Comparison of ENCODE assay signal across 8 cellular contexts in the genomic region with DNA sequence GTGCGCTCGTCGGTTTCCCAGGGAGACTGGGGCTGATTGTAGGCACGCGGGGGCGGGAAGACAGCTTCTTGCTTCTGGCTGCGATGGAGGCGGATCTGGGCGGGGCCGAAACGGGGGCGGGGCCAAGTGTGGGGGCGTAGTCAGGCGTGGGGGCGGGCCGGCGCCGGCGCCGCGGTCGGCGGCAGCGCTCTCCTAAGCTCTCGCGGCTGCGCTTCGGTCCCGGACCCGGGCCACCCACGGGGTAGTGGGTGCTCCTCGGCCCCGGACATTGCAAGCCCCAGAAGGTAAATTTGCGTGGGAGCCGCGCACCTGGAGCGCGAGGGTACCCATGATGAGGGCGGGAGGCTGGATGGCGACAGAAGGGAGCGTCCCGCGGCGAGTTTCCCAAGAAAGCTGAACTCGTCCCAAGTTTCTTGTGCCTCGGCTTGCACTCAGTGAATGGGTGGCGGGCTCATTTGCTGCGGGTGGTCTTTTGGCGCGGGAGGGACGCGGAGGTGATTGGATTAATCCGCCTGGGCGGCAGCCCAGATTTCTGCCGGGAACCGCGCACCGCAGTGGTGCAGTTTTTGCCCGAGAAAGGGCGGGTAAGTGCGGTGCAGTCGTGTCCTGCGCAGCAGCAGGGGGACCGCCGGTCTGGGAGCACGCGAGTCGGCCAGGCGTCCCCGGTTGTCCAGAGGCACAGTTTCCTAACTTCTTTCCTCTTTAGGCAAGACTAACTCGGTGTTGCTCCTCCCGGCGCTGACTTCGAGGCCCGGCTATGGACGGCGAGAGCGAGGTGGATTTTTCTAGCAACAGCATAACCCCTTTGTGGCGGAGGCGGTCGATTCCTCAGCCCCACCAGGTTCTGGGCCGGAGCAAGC. TPM values are rescaled to one million over a fixed set of nuclear protein-coding genes. Genes with fewer than 3 reads are reported as not detected.
A peak's percentile ranks its signal among the peaks of the same experiment; 100 is the strongest.
DNase-seq lines count a peak whose midpoint lies in the region; ATAC-seq and TF ChIP-seq lines count a peak whose summit lies in the region.

ARHGEF26 (plus strand) TSS at position 155 of the 860 bp plus-strand sequence; CDS start at position 758, 603 bp downstream.

- DNase-seq in Ammon's horn (ENCODE audit: low spot score) (peak; percentile 81), HPDE6-E6E7 (ENCODE audit: extremely low spot score) (peak; percentile 84), RPMI7951 (ENCODE audit: low read depth) (peak; percentile 68), fibroblast of villous mesenchyme (ENCODE audit: low read depth) (peak; percentile 63), neural crest cell (ENCODE audit: low read depth, low spot score) (peak; percentile 85)
- DNase-seq in activated T-helper 9 cell treated with anti-CD3 and anti-CD28 coated beads, Interleukin-2, amount 50 U/mL, for 16 hours (ENCODE audit: low read depth): peak; percentile 56
- DNase-seq in stimulated activated naive CD8-positive, alpha-beta T cell treated with anti-CD3 and anti-CD28 coated beads, Interleukin-15, amount 100 ng/mL, for 72 hours: peak; percentile 60 to 65

- no peaks in the 10 kb centered on the region for H3K9me3 Mint-ChIP-seq in neural crest cell
- no peaks in the 10 kb centered on the region for H3K9me3 Mint-ChIP-seq in stimulated activated naive CD8-positive, alpha-beta T cell treated with anti-CD3 and anti-CD28 coated beads, Interleukin-15, amount 100 ng/mL, for 72 hours

- peaks cover 12% of the 10 kb centered on the region for H3K27me3 Mint-ChIP-seq in neural crest cell (ENCODE audit: low read depth)
- peaks cover 73% of the 10 kb centered on the region for H3K27me3 Mint-ChIP-seq in stimulated activated naive CD8-positive, alpha-beta T cell treated with anti-CD3 and anti-CD28 coated beads, Interleukin-15, amount 100 ng/mL, for 72 hours

- ATAC-seq in GM19395 (IDR thresholded peaks at IDR 0.05; ENCODE audit: unreplicated experiment): peak; percentile 74
- ATAC-seq in stimulated activated naive CD8-positive, alpha-beta T cell treated with anti-CD3 and anti-CD28 coated beads, Interleukin-15, amount 100 ng/mL, for 72 hours: peak; percentile 75

- peak within 1 kb of the TSS; percentile 91 for H3K27ac Mint-ChIP-seq in neural crest cell (ENCODE audit: unreplicated experiment)
- no peak within 1 kb of the TSS for H3K27ac Mint-ChIP-seq in stimulated activated naive CD8-positive, alpha-beta T cell treated with anti-CD3 and anti-CD28 coated beads, Interleukin-15, amount 100 ng/mL, for 72 hours

- TF ChIP-seq CTCF in fibroblast of villous mesenchyme (IDR thresholded peaks at IDR 0.05; ENCODE audit: insufficient read depth, low read depth, low read length) (no peak), neural crest cell (conservative IDR thresholded peaks at IDR 0.05) (no peak)

- peaks cover 50% of the 10 kb centered on the region for H3K4me1 Mint-ChIP-seq in neural crest cell
- peaks cover 32% of the 10 kb centered on the region for H3K4me1 Mint-ChIP-seq in stimulated activated naive CD8-positive, alpha-beta T cell treated with anti-CD3 and anti-CD28 coated beads, Interleukin-15, amount 100 ng/mL, for 72 hours

- H3K4me3 Mint-ChIP-seq in neural crest cell: peak within 1 kb of the TSS; percentile 93
- H3K4me3 Mint-ChIP-seq in stimulated activated naive CD8-positive, alpha-beta T cell treated with anti-CD3 and anti-CD28 coated beads, Interleukin-15, amount 100 ng/mL, for 72 hours: peak within 1 kb of the TSS; percentile 86 to 90

- no peaks in the 10 kb centered on the region for H3K36me3 Mint-ChIP-seq in neural crest cell (ENCODE audit: low read depth)

- peak within 1 kb of the TSS; percentile 74 for H3K4me3 ChIP-seq in fibroblast of villous mesenchyme (ENCODE audit: low read depth, low read length)

RNA-seq across cellular contexts. Expression of gene ARHGEF26, which starts in this region (rescaled TPM):
- total RNA-seq in RPMI7951 (2014; rRNA removed; shearing (Covaris generic)): 2.2 and 3.3 TPM in 2 replicates
- total RNA-seq in fibroblast of villous mesenchyme (1.6 and 1.7 TPM in 2 replicates), neural crest cell (17.4 and 19.3 TPM in 2 replicates)

Comparison
In these comparisons a context has a peak if more than half of its experiments do, and no peak if none do; other contexts are left out.
1. Peak in every context shown above with its lines: DNase-seq, ATAC-seq and H3K4me3 ChIP-seq.